Comparison of ENCODE assay signal across 1 cellular context in the genomic region with DNA sequence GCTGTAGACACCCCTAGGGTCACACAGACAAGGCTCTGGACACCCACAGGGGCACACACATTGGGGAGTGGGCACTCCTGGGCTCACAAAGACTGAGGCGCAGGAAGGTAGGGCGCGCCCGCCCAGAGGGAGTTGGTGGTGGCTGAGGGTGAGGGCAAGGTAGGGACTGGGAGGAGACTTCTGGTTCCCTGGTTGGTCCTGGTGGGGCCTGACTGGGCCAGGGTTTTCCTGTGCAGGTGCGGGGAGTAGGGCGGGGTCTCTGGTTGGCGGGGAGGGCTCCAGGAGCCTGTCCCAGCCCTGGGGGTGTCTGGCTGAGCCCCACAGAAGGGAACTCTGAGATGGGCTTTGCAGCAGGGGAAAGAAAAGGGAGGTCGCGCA.
A peak's percentile ranks its signal among the peaks of the same experiment; 100 is the strongest.
TF ChIP-seq lines count a peak whose summit lies in the region.

No MANE protein-coding gene starts in this region.

TF ChIP-seq in HEK293, 187 proteins besides CTCF, POLR2A, EP300 and RAD21 (continued from another document):
- TF ChIP-seq, protein P1, sequence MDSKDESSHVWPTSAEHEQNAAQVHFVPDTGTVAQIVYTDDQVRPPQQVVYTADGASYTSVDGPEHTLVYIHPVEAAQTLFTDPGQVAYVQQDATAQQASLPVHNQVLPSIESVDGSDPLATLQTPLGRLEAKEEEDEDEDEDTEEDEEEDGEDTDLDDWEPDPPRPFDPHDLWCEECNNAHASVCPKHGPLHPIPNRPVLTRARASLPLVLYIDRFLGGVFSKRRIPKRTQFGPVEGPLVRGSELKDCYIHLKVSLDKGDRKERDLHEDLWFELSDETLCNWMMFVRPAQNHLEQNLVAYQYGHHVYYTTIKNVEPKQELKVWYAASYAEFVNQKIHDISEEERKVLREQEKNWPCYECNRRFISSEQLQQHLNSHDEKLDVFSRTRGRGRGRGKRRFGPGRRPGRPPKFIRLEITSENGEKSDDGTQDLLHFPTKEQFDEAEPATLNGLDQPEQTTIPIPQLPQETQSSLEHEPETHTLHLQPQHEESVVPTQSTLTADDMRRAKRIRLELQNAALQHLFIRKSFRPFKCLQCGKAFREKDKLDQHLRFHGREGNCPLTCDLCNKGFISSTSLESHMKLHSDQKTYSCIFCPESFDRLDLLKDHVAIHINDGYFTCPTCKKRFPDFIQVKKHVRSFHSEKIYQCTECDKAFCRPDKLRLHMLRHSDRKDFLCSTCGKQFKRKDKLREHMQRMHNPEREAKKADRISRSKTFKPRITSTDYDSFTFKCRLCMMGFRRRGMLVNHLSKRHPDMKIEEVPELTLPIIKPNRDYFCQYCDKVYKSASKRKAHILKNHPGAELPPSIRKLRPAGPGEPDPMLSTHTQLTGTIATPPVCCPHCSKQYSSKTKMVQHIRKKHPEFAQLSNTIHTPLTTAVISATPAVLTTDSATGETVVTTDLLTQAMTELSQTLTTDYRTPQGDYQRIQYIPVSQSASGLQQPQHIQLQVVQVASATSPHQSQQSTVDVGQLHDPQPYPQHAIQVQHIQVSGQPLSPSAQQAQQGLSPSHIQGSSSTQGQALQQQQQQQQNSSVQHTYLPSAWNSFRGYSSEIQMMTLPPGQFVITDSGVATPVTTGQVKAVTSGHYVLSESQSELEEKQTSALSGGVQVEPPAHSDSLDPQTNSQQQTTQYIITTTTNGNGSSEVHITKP (tag by site-specific recombination; IDR thresholded peaks at IDR 0.05), result no peak
- TF ChIP-seq ZBTB8A (tag by site-specific recombination; IDR thresholded peaks at IDR 0.05) (no peak), ZNF624 (tag by site-specific recombination; IDR thresholded peaks at IDR 0.05) (no peak), ZBTB21 (tag by site-specific recombination; IDR thresholded peaks at IDR 0.05) (no peak), ZNF501 (tag by site-specific recombination; IDR thresholded peaks at IDR 0.05) (0 out of 2 replicates have a peak, but pooled peaks have one; percentile 7), ZNF174 (tag by site-specific recombination; IDR thresholded peaks at IDR 0.05) (no peak), REPIN1 (tag by site-specific recombination; IDR thresholded peaks at IDR 0.05; ENCODE audit: low read depth) (no peak), KLF1 (tag by site-specific recombination; IDR thresholded peaks at IDR 0.05) (0 out of 2 replicates have a peak, but pooled peaks have one; percentile 32), ZNF670 (tag by site-specific recombination; IDR thresholded peaks at IDR 0.05; ENCODE audit: low read depth) (no peak), GLIS1 (tag by site-specific recombination; IDR thresholded peaks at IDR 0.05) (no peak), ZNF391 (tag by site-specific recombination; IDR thresholded peaks at IDR 0.05; ENCODE audit: borderline replicate concordance, low read depth) (no peak), GLIS2 (tag by site-specific recombination; IDR thresholded peaks at IDR 0.05) (peak; percentile 37; the same call in 1 of the 2 replicates), ZNF350 (tag by site-specific recombination; IDR thresholded peaks at IDR 0.05) (no peak), HOXD13 (CRISPR knock-in tag; IDR thresholded peaks at IDR 0.05; ENCODE audit: borderline replicate concordance) (no peak)
- TF ChIP-seq, protein P2, sequence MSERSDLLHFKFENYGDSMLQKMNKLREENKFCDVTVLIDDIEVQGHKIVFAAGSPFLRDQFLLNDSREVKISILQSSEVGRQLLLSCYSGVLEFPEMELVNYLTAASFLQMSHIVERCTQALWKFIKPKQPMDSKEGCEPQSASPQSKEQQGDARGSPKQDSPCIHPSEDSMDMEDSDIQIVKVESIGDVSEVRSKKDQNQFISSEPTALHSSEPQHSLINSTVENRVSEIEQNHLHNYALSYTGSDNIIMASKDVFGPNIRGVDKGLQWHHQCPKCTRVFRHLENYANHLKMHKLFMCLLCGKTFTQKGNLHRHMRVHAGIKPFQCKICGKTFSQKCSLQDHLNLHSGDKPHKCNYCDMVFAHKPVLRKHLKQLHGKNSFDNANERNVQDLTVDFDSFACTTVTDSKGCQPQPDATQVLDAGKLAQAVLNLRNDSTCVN (tag by site-specific recombination; optimal IDR thresholded peaks at IDR 0.05), result peak; percentile 31
- TF ChIP-seq, protein P3, sequence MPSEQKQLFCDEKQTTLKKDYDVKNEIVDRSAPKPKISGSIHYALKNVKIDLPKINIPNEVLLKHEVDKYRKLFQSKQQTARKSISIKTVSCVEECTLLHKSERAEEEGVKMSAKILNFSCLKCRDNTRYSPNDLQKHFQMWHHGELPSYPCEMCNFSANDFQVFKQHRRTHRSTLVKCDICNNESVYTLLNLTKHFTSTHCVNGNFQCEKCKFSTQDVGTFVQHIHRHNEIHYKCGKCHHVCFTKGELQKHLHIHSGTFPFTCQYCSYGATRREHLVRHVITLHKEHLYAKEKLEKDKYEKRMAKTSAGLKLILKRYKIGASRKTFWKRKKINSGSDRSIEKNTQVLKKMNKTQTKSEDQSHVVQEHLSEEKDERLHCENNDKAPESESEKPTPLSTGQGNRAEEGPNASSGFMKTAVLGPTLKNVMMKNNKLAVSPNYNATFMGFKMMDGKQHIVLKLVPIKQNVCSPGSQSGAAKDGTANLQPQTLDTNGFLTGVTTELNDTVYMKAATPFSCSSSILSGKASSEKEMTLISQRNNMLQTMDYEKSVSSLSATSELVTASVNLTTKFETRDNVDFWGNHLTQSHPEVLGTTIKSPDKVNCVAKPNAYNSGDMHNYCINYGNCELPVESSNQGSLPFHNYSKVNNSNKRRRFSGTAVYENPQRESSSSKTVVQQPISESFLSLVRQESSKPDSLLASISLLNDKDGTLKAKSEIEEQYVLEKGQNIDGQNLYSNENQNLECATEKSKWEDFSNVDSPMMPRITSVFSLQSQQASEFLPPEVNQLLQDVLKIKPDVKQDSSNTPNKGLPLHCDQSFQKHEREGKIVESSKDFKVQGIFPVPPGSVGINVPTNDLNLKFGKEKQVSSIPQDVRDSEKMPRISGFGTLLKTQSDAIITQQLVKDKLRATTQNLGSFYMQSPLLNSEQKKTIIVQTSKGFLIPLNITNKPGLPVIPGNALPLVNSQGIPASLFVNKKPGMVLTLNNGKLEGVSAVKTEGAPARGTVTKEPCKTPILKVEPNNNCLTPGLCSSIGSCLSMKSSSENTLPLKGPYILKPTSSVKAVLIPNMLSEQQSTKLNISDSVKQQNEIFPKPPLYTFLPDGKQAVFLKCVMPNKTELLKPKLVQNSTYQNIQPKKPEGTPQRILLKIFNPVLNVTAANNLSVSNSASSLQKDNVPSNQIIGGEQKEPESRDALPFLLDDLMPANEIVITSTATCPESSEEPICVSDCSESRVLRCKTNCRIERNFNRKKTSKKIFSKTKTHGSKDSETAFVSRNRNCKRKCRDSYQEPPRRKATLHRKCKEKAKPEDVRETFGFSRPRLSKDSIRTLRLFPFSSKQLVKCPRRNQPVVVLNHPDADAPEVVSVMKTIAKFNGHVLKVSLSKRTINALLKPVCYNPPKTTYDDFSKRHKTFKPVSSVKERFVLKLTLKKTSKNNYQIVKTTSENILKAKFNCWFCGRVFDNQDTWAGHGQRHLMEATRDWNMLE (tag by site-specific recombination; conservative IDR thresholded peaks at IDR 0.05; ENCODE audit: low read depth), result no peak
